In genomic region chr4:1880332-1880731, GRCh38 we compare ENCODE assay signal across 1 cellular context.
TF ChIP-seq lines count a peak whose summit lies in the region.

No MANE protein-coding gene starts in this region.

TF ChIP-seq in liver, 16 proteins besides CTCF, POLR2A, EP300 and RAD21 (continued from another document):
- TF ChIP-seq ZBTB33 (IDR thresholded peaks at IDR 0.05) (peak; percentile 64), RXRA (IDR thresholded peaks at IDR 0.05) (peak; percentile 77 to 86), HNF4G (IDR thresholded peaks at IDR 0.05) (peak; percentile 78), JUND (IDR thresholded peaks at IDR 0.05) (peak; percentile 32 to 72), TAF1 (conservative IDR thresholded peaks at IDR 0.05) (no peak), FOXA2 (IDR thresholded peaks at IDR 0.05) (no peak), EGR1 (IDR thresholded peaks at IDR 0.05; ENCODE audit: low read depth in 2 of 2) (no peak), GABPA (IDR thresholded peaks at IDR 0.05 in 1 of 2, conservative IDR thresholded peaks at IDR 0.05 in 1 of 2) (peak in 1 of 2 donors; percentile 23), ATF3 (IDR thresholded peaks at IDR 0.05) (peak; percentile 88), HNF4A (conservative IDR thresholded peaks at IDR 0.05) (peak; percentile 94 to 95)
